ENCODE assay signal across 21 cellular contexts in genomic region chr12:73220951-73221350, GRCh38.
"Had no signal": no experiment of that assay in that cellular context is flagged by ENCODE, and none has a peak within 500 bp of the region (broad histone marks: within the 10 kb centered on the region; RNA-seq: fewer than 3 reads in every experiment).

No MANE protein-coding gene starts in this region.

- H3K27ac ChIP-seq: left ventricle myocardium inferior, sigmoid colon, thoracic aorta, uterus had no signal

- H3K4me3 ChIP-seq: left ventricle myocardium inferior, sigmoid colon, thoracic aorta, uterus had no signal

- H3K27me3 ChIP-seq: sigmoid colon, uterus had no signal

- H3K4me3 Mint-ChIP-seq: activated naive CD8-positive, alpha-beta T cell; activated T-cell treated with anti-CD3 and anti-CD28 coated beads, Interleukin-2, amount 50 U/mL, for 72 hours; nephron; stimulated activated effector memory CD8-positive, alpha-beta T cell treated with anti-CD3 and anti-CD28 coated beads, Interleukin-12 subunit alpha, Interleukin-12 subunit beta, amount 100 ng/mL, for 72 hours; stimulated activated naive CD8-positive, alpha-beta T cell treated with anti-CD3 and anti-CD28 coated beads, Interleukin-15, Interleukin-2, amounts not matched to agents 100 ng/mL and 50 ng/mL, for 24 hours; type B pancreatic cell had no signal

- H3K27me3 Mint-ChIP-seq: activated naive CD8-positive, alpha-beta T cell; stimulated activated naive CD8-positive, alpha-beta T cell treated with anti-CD3 and anti-CD28 coated beads, Interleukin-15, Interleukin-2, amounts not matched to agents 100 ng/mL and 50 ng/mL, for 24 hours; type B pancreatic cell had no signal

- H3K36me3 Mint-ChIP-seq: activated naive CD8-positive, alpha-beta T cell; stimulated activated effector memory CD8-positive, alpha-beta T cell treated with anti-CD3 and anti-CD28 coated beads, Interleukin-12 subunit alpha, Interleukin-12 subunit beta, amount 100 ng/mL, for 72 hours; type B pancreatic cell had no signal

- H3K9me3 Mint-ChIP-seq: activated T-cell treated with anti-CD3 and anti-CD28 coated beads, Interleukin-2, amount 50 U/mL, for 72 hours; nephron; stimulated activated naive CD8-positive, alpha-beta T cell treated with anti-CD3 and anti-CD28 coated beads, Interleukin-15, Interleukin-2, amounts not matched to agents 100 ng/mL and 50 ng/mL, for 24 hours; type B pancreatic cell had no signal

- H3K9me3 ChIP-seq: sigmoid colon, thoracic aorta, uterus had no signal

- ATAC-seq: activated T-cell treated with anti-CD3 and anti-CD28 coated beads, Interleukin-2, amount 50 U/mL, for 72 hours; stimulated activated effector memory CD8-positive, alpha-beta T cell treated with anti-CD3 and anti-CD28 coated beads, Interleukin-12 subunit alpha, Interleukin-12 subunit beta, amount 100 ng/mL, for 72 hours had no signal

- H3K36me3 ChIP-seq: left ventricle myocardium inferior, sigmoid colon, thoracic aorta, uterus had no signal

- H3K27ac Mint-ChIP-seq: activated naive CD8-positive, alpha-beta T cell; activated T-cell treated with anti-CD3 and anti-CD28 coated beads, Interleukin-2, amount 50 U/mL, for 72 hours; stimulated activated effector memory CD8-positive, alpha-beta T cell treated with anti-CD3 and anti-CD28 coated beads, Interleukin-12 subunit alpha, Interleukin-12 subunit beta, amount 100 ng/mL, for 72 hours; stimulated activated naive CD8-positive, alpha-beta T cell treated with anti-CD3 and anti-CD28 coated beads, Interleukin-15, Interleukin-2, amounts not matched to agents 100 ng/mL and 50 ng/mL, for 24 hours; type B pancreatic cell had no signal

- DNase-seq: activated CD4-positive, alpha-beta T cell treated with anti-CD3 and anti-CD28 coated beads for 4 hours; activated CD4-positive, alpha-beta T cell treated with anti-CD3 and anti-CD28 coated beads, Interleukin-2, amount 50 U/mL, for 4 hours; activated naive CD4-positive, alpha-beta T cell treated with Interleukin-2 at 50 U/mL for 16 hours; activated T-cell treated with anti-CD3 and anti-CD28 coated beads for 4 hours; activated T-cell treated with anti-CD3 and anti-CD28 coated beads, Interleukin-2, amount 50 U/mL, for 72 hours; anterior cingulate cortex; dermis blood vessel endothelial cell; effector CD4-positive, alpha-beta T cell; left ventricle myocardium inferior; mammary epithelial cell; posterior cingulate gyrus; sigmoid colon; small intestine; stimulated activated CD4-positive, alpha-beta T cell treated with anti-CD3 and anti-CD28 coated beads, Interleukin-4, amount 100 ng/mL, for 24 hours; uterus had no signal

- H3K4me1 Mint-ChIP-seq: stimulated activated effector memory CD8-positive, alpha-beta T cell treated with anti-CD3 and anti-CD28 coated beads, Interleukin-12 subunit alpha, Interleukin-12 subunit beta, amount 100 ng/mL, for 72 hours had no signal

- H3K4me1 ChIP-seq: left ventricle myocardium inferior, sigmoid colon, uterus had no signal
